In genomic region chr5:118611332-118611945, GRCh38 we compare ENCODE assay signal across 8 cellular contexts.
A peak's percentile ranks its signal among the peaks of the same experiment; 100 is the strongest.
DNase-seq lines count a peak whose midpoint lies in the region; ATAC-seq and TF ChIP-seq lines count a peak whose summit lies in the region.

No MANE protein-coding gene starts in this region.

- H3K27me3 Mint-ChIP-seq in osteocyte (ENCODE audit: unreplicated experiment), result no peaks in the 10 kb centered on the region

- H3K4me3 ChIP-seq in right atrium auricular region (no peak overlapping the region), cardiac fibroblast (replicated peaks in 1 of 2; ENCODE audit: low read depth in 2 of 2, low read length in 2 of 2) (no peak overlapping the region)

- peak; percentile 53 for DNase-seq in Right ventricle myocardium inferior (ENCODE audit: missing footprints)
- DNase-seq in right atrium auricular region (ENCODE audit: low spot score), result no peak
- peak; percentile 33 to 44 for DNase-seq in cardiac fibroblast (ENCODE audit: low read depth in 2 of 2)
- no peak for DNase-seq in osteocyte (ENCODE audit: extremely low spot score, unreplicated experiment)
- DNase-seq in activated CD4-positive, alpha-beta T cell treated with anti-CD3 and anti-CD28 coated beads, Interleukin-2, amount 50 U/mL, for 48 hours, result no peak
- no peak for DNase-seq in G401 (ENCODE audit: low spot score)

- H3K36me3 Mint-ChIP-seq in osteocyte (ENCODE audit: unreplicated experiment), result no peaks in the 10 kb centered on the region

- TF ChIP-seq CTCF in right atrium auricular region (IDR thresholded peaks at IDR 0.05) (peak in 1 of 2 donors; percentile 60), LNCAP (IDR thresholded peaks at IDR 0.05) (peak; percentile 89), cardiac fibroblast (IDR thresholded peaks at IDR 0.05; ENCODE audit: low read depth, low read length) (peak; percentile 54), osteocyte (IDR thresholded peaks at IDR 0.05) (peak; percentile 66)

- H3K4me1 Mint-ChIP-seq in osteocyte (ENCODE audit: unreplicated experiment), result no peaks in the 10 kb centered on the region

- H3K27ac Mint-ChIP-seq in osteocyte (ENCODE audit: unreplicated experiment), result no peak overlapping the region

- no peaks in the 10 kb centered on the region for H3K4me1 ChIP-seq in right atrium auricular region

- no peak overlapping the region for H3K4me3 Mint-ChIP-seq in osteocyte (ENCODE audit: unreplicated experiment)

- in situ Hi-C loops in G401 (cut with HindIII; ENCODE audit: low sequenced_read_pairs), result no loop called here

- no peaks in the 10 kb centered on the region for H3K27me3 ChIP-seq in right atrium auricular region

- no peaks in the 10 kb centered on the region for H3K9me3 Mint-ChIP-seq in osteocyte (ENCODE audit: unreplicated experiment)

- ATAC-seq in Right ventricle myocardium inferior, result peak; percentile 37
- ATAC-seq in HG02798 (IDR thresholded peaks at IDR 0.05; ENCODE audit: poor library complexity, unreplicated experiment), result no peak

- intact Hi-C loops in Right ventricle myocardium inferior (cut with DNase I), result no loop called here

- H3K9me3 ChIP-seq in right atrium auricular region, result no peaks in the 10 kb centered on the region

- no peak overlapping the region for H3K27ac ChIP-seq in right atrium auricular region

- H3K36me3 ChIP-seq in right atrium auricular region, result no peaks in the 10 kb centered on the region

Comparison
In these comparisons a context has a peak if more than half of its experiments do, and no peak if none do; other contexts are left out.
1. DNase-seq: peak in Right ventricle myocardium inferior (single experiment) and cardiac fibroblast (2 of 2); none in right atrium auricular region (single experiment), osteocyte (single experiment), activated CD4-positive, alpha-beta T cell treated with anti-CD3 and anti-CD28 coated beads, Interleukin-2, amount 50 U/mL, for 48 hours (0 of 2) and G401 (single experiment).